Comparison of ENCODE assay signal across 8 cellular contexts in the genomic region with DNA sequence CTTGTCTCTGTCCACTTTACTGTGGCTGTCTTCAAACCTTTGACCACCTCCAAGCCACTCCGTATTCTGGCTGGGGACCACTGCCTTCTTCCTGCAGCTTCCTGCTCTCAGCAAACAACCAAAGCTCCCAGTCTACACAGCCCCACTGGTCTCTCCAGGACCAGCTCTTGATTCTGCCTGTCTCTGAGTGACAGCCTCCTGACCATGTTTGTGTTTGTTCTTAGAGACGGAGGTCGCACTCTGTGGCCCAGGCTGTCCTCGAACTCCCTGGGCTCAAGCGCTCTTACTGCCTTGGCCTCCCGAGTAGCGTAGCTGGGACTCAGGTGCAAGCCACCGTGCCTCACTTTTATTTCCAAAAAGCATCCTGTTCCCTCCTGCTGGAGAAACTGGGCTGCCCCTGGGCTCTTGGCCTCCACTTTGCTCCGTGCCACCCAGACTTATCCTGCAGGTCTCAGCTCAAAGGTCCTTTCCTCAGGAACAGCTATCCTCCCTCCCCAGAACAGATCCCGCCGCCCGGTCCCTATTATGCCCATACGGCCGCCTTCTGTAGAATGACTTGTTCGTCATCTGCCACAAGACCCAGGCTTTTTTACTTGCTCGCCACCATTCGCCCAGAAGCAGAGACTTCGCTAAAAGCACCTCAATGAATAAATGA. TPM values are rescaled to one million over a fixed set of nuclear protein-coding genes. Genes with fewer than 3 reads are reported as not detected.
DNase-seq lines count a peak whose midpoint lies in the region; ATAC-seq and TF ChIP-seq lines count a peak whose summit lies in the region.

No MANE protein-coding gene starts in this region.

- H3K4me3 Mint-ChIP-seq in neural crest cell = peak overlapping the region; percentile 88

- H3K4me1 Mint-ChIP-seq in neural crest cell = peaks cover 56% of the 10 kb centered on the region

- H3K4me3 ChIP-seq in BLaER1 (peak overlapping the region; percentile 84), MG63 (peak overlapping the region; percentile 49), dorsolateral prefrontal cortex (peak overlapping the region in 58 of 59 donors; percentile 45 to 95 (median 83))

- peak overlapping the region; percentile 96 for H3K4me2 ChIP-seq in BLaER1

- H3K27me3 ChIP-seq in BLaER1 (no peaks in the 10 kb centered on the region), MG63 (no peaks in the 10 kb centered on the region), dorsolateral prefrontal cortex (no peaks in the 10 kb centered on the region)

- DNase-seq in MG63 (no peak), dorsolateral prefrontal cortex (no peak), neural crest cell (ENCODE audit: low read depth, low spot score) (no peak), NCI-H1105 treated with DMSO at 0.1 percent for 48 hours (lab: John Stamatoyannopoulos, UW) (no peak), H4 (ENCODE audit: low spot score) (no peak)

- H3K9me3 Mint-ChIP-seq in neural crest cell = no peaks in the 10 kb centered on the region

- intact Hi-C loops in dorsolateral prefrontal cortex (cut with DNase I) = loop anchor here (1.0 to 5.0 kb wide), 3 partner anchors 10 to 321 kb away; partner anchors contain the start of genes CLUH (in 2 of the 2), MNT (in 2 of the 2), SMG6 (in 1 of the 2) and SRR (in 1 of the 2)

- H3K27me3 Mint-ChIP-seq in neural crest cell (ENCODE audit: low read depth) = peaks cover 8% of the 10 kb centered on the region

- H3K9ac ChIP-seq in BLaER1 = peak overlapping the region; percentile 79

- H4K20me1 ChIP-seq in BLaER1 = peaks cover 81% of the 10 kb centered on the region

- H3K27ac Mint-ChIP-seq in neural crest cell (ENCODE audit: unreplicated experiment) = peak overlapping the region; percentile 46

- peaks cover 7% of the 10 kb centered on the region for H3K36me3 Mint-ChIP-seq in neural crest cell (ENCODE audit: low read depth)

- ATAC-seq in HG03095 (IDR thresholded peaks at IDR 0.05; ENCODE audit: unreplicated experiment) = no peak
- ATAC-seq in GM21528 (IDR thresholded peaks at IDR 0.05; ENCODE audit: low FRiP score, unreplicated experiment) = no peak

- TF ChIP-seq CTCF in dorsolateral prefrontal cortex (IDR thresholded peaks at IDR 0.05 in 54 of 56, conservative IDR thresholded peaks at IDR 0.05 in 2 of 56; ENCODE audit: low read depth in 1 of 56, partially characterized antibody in 56 of 56) (no peak), neural crest cell (conservative IDR thresholded peaks at IDR 0.05) (no peak)

- H3K4me1 ChIP-seq in BLaER1 = peaks cover 50% of the 10 kb centered on the region

- peaks cover 40% of the 10 kb centered on the region for H3K36me3 ChIP-seq in BLaER1
- peaks cover 6% of the 10 kb centered on the region for H3K36me3 ChIP-seq in MG63

- H3K27ac ChIP-seq in BLaER1 (peak overlapping the region; percentile 93), dorsolateral prefrontal cortex (peak overlapping the region; percentile 44 to 100 (median 97))

- H3K9me3 ChIP-seq in BLaER1 (no peaks in the 10 kb centered on the region), MG63 (no peaks in the 10 kb centered on the region)

RNA-seq across cellular contexts. Expression of gene MNT, which starts 9.1 kb away (rescaled TPM):
- 0.07 and 1.4 TPM in 2 replicates for total RNA-seq in MG63 (2014; rRNA removed; shearing (Covaris generic); ENCODE audit: low replicate concordance)
- 10 to 100 TPM; 32.2 to 70.3 (median 43.0) TPM for total RNA-seq in dorsolateral prefrontal cortex
- total RNA-seq in neural crest cell = 24.7 and 26.9 TPM in 2 replicates
- 0.39 and 1.5 TPM in 2 replicates for total RNA-seq in H4 (2014; rRNA removed; shearing (Covaris generic))

RNA-seq across cellular contexts. Expression of gene SGSM2, which starts 54.4 kb away (rescaled TPM):
- total RNA-seq in MG63 (2014; rRNA removed; shearing (Covaris generic); ENCODE audit: low replicate concordance) = 7.8 and 9.6 TPM in 2 replicates
- total RNA-seq in dorsolateral prefrontal cortex (100 to 1,000 TPM in 115 of 120 experiments, 10 to 100 TPM in 5; 82.4 to 230 (median 136) TPM), neural crest cell (92.1 and 102 TPM in 2 replicates)
- total RNA-seq in H4 (2014; rRNA removed; shearing (Covaris generic)) = 3.1 and 11.2 TPM in 2 replicates

RNA-seq across cellular contexts. Expression of gene TSR1, which starts 55.5 kb away (rescaled TPM):
- total RNA-seq in MG63 (2014; rRNA removed; shearing (Covaris generic); ENCODE audit: low replicate concordance) = 26.6 and 30.9 TPM in 2 replicates
- total RNA-seq in dorsolateral prefrontal cortex = 10 to 100 TPM; 16.4 to 33.3 (median 23.0) TPM
- 50.2 and 50.5 TPM in 2 replicates for total RNA-seq in neural crest cell
- total RNA-seq in H4 (2014; rRNA removed; shearing (Covaris generic)) = 49.8 and 54.8 TPM in 2 replicates

Comparison
In these comparisons a context has a peak if more than half of its experiments do, and no peak if none do; other contexts are left out.
1. RNA of gene MNT, which starts 9.1 kb away (total RNA-seq): 32.2 to 70.3 TPM in dorsolateral prefrontal cortex and 24.7 to 26.9 TPM in neural crest cell; 0.39 to 1.5 TPM in H4 and 0.07 to 1.4 TPM in MG63; every median in the first group is over 10 times any median in the second.
2. Peak in every context shown above with its lines, with median percentiles within 50 percentile points of each other: H3K4me3 ChIP-seq.